ENCODE assay signal across 24 cellular contexts in genomic region chr17:67412057-67412456, GRCh38. TPM values are rescaled to one million over a fixed set of nuclear protein-coding genes. Genes with fewer than 3 reads are reported as not detected.
DNase-seq lines count a peak whose midpoint lies in the region; ATAC-seq and TF ChIP-seq lines count a peak whose summit lies in the region.
"Had no signal": no experiment of that assay in that cellular context is flagged by ENCODE, and none has a peak within 500 bp of the region (broad histone marks: within the 10 kb centered on the region; RNA-seq: fewer than 3 reads in every experiment).

No MANE protein-coding gene starts in this region.

- POLR2A ChIA-PET in T-cell (lab: Charles Lee): no interaction called here

- TF ChIP-seq CTCF in natural killer cell (IDR thresholded peaks at IDR 0.05): no peak

- H3K27me3 Mint-ChIP-seq in natural killer cell (ENCODE audit: low read depth in 2 of 2): no peaks in the 10 kb centered on the region
- H3K27me3 Mint-ChIP-seq in natural killer cell treated with Interleukin-12 subunit alpha and Interleukin-12 subunit beta and Interleukin-15 and Interleukin-18, amount 100 ng/mL, for 72 hours: no peaks in the 10 kb centered on the region
- H3K27me3 Mint-ChIP-seq in T-cell: no peaks in the 10 kb centered on the region

- no peak for DNase-seq in natural killer cell
- DNase-seq in natural killer cell treated with Interleukin-12 subunit alpha and Interleukin-12 subunit beta and Interleukin-15 and Interleukin-18, amount 100 ng/mL, for 72 hours (ENCODE audit: low spot score): no peak
- DNase-seq in T-cell: no peak
- no peak for DNase-seq in left colon
- DNase-seq in anterior cingulate cortex (lab: John Stamatoyannopoulos, UW): no peak
- DNase-seq in NK-92 treated with Interleukin-12 subunit alpha and Interleukin-12 subunit beta, amount 100 ng/mL, for 24 hours (lab: John Stamatoyannopoulos, UW): no peak
- no peak for DNase-seq in NCI-H510A treated with DMSO at 0.1 percent for 48 hours (lab: John Stamatoyannopoulos, UW)
- DNase-seq: activated CD4-positive, alpha-beta T cell treated with anti-CD3 and anti-CD28 coated beads, Interleukin-2, amount 50 U/mL, for 4 hours; activated gamma-delta T cell; C1 segment of cervical spinal cord; HCEC 1CT; left lung; MM.1S; NCI-H1105 treated with DMSO at 0.1 percent for 48 hours; NCI-H1930; NCI-H524; nucleus accumbens; PC-9; psoas muscle; Right ventricle myocardium superior; sigmoid colon; stimulated activated CD4-positive, alpha-beta T cell treated with anti-CD3 and anti-CD28 coated beads, Interleukin-4, amount 100 ng/mL, for 1 hour; transverse colon had no signal

- H3K4me1 Mint-ChIP-seq in natural killer cell (peaks cover 57 to 60% of the 10 kb centered on the region in 2 donors), T-cell (peaks cover 70 to 86% (median 78%) of the 10 kb centered on the region in 3 donors)
- peaks cover 30 to 46% of the 10 kb centered on the region in 2 donors for H3K4me1 Mint-ChIP-seq in natural killer cell treated with Interleukin-12 subunit alpha and Interleukin-12 subunit beta and Interleukin-15 and Interleukin-18, amount 100 ng/mL, for 72 hours (ENCODE audit: low read depth in 2 of 2)

- H3K4me3 Mint-ChIP-seq in natural killer cell (peak overlapping the region; percentile 9), T-cell (no peak overlapping the region)
- H3K4me3 Mint-ChIP-seq in natural killer cell treated with Interleukin-12 subunit alpha and Interleukin-12 subunit beta and Interleukin-15 and Interleukin-18, amount 100 ng/mL, for 72 hours: no peak overlapping the region

- H3K9me3 Mint-ChIP-seq in natural killer cell (no peaks in the 10 kb centered on the region), T-cell (peaks cover 0 to 7% (median 0%) of the 10 kb centered on the region in 3 donors)
- H3K9me3 Mint-ChIP-seq in natural killer cell treated with Interleukin-12 subunit alpha and Interleukin-12 subunit beta and Interleukin-15 and Interleukin-18, amount 100 ng/mL, for 72 hours: no peaks in the 10 kb centered on the region

- intact Hi-C loops in natural killer cell (cut with micrococcal nuclease) (no loop called here), left colon (cut with DNase I, micrococcal nuclease) (no loop called here)

- H3K27ac Mint-ChIP-seq in natural killer cell (peak overlapping the region; percentile 82 to 86), T-cell (peak overlapping the region; percentile 24 to 77)
- peak overlapping the region in 1 of 2 donors; percentile 88 for H3K27ac Mint-ChIP-seq in natural killer cell treated with Interleukin-12 subunit alpha and Interleukin-12 subunit beta and Interleukin-15 and Interleukin-18, amount 100 ng/mL, for 72 hours

- ATAC-seq in natural killer cell (no peak), T-cell (replicated peaks in 1 of 4) (no peak), left colon (peak; percentile 22)
- no peak for ATAC-seq in natural killer cell treated with Interleukin-12 subunit alpha and Interleukin-12 subunit beta and Interleukin-15 and Interleukin-18, amount 100 ng/mL, for 72 hours
- ATAC-seq: activated CD4-positive, CD25-positive, alpha-beta regulatory T cell treated with anti-CD3 and anti-CD28 coated beads, Interleukin-2, amount 50 U/mL, for 24 hours; psoas muscle had no signal

- CTCF ChIA-PET in T-cell (lab: Charles Lee): interaction anchor here in 1 of 2 donors (1.6 kb wide), 1 partner anchor 63 kb away, joined by 5 read pairs; no protein-coding TSS in a partner anchor

- H3K36me3 Mint-ChIP-seq in natural killer cell (no peaks in the 10 kb centered on the region), T-cell (peaks cover 34% of the 10 kb centered on the region)
- no peaks in the 10 kb centered on the region for H3K36me3 Mint-ChIP-seq in natural killer cell treated with Interleukin-12 subunit alpha and Interleukin-12 subunit beta and Interleukin-15 and Interleukin-18, amount 100 ng/mL, for 72 hours

RNA-seq across cellular contexts. Expression of gene PITPNC1, which starts 35.0 kb away (rescaled TPM):
- 100 to 1,000 TPM; 150 to 185 (median 169) TPM for total RNA-seq in natural killer cell
- 10 to 100 TPM; 73.9 to 81.9 TPM for total RNA-seq in natural killer cell treated with Interleukin-12 subunit alpha and Interleukin-12 subunit beta and Interleukin-15 and Interleukin-18, amount 100 ng/mL, for 72 hours
- total RNA-seq in T-cell: 100 to 1,000 TPM in 3 of 5 donors, 10 to 100 TPM in 2; 82.6 to 132 (median 111) TPM
- 10 to 100 TPM; 13.7 to 15.6 TPM for total RNA-seq in left colon

RNA-seq across cellular contexts. Expression of gene PSMD12, which starts 45.7 kb away (rescaled TPM):
- total RNA-seq in natural killer cell: 10 to 100 TPM; 57.4 to 58.2 (median 58.0) TPM
- total RNA-seq in natural killer cell treated with Interleukin-12 subunit alpha and Interleukin-12 subunit beta and Interleukin-15 and Interleukin-18, amount 100 ng/mL, for 72 hours: 10 to 100 TPM; 87.3 to 90.5 TPM
- 10 to 100 TPM; 28.1 to 49.9 (median 37.7) TPM for total RNA-seq in T-cell
- 10 to 100 TPM; 36.9 to 40.2 TPM for total RNA-seq in left colon

Comparison
In these comparisons a context has a peak if more than half of its experiments do, and no peak if none do; other contexts are left out.
1. RNA of gene PITPNC1, which starts 35.0 kb away (total RNA-seq): 150 to 185 TPM in natural killer cell, 82.6 to 132 TPM in T-cell and 73.9 to 81.9 TPM in natural killer cell treated with Interleukin-12 subunit alpha and Interleukin-12 subunit beta and Interleukin-15 and Interleukin-18, amount 100 ng/mL, for 72 hours; 13.7 to 15.6 TPM in left colon; every median in the first group is over 4 times any median in the second.